Comparison of ENCODE assay signal across 6 cellular contexts in the genomic region with DNA sequence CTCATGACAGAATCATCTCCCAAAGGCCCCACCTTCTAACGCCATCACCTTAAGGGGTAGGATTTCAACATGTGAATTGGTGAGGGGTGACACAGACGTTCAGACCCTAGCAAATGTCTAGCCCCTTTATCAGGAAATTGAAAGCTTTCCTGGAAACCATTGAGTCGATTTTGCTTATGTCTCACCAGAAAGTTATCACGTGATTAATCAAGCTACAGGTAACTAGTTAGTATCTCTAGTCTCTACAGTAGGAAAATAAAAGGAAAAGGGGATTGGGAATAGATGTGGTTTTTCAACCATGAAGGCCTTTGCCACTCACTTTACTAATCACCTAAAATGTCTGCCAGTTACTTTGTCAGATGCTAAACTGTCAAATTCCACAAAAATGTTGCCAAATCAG.
"Had no signal": no experiment of that assay in that cellular context is flagged by ENCODE, and none has a peak within 500 bp of the region (broad histone marks: within the 10 kb centered on the region; RNA-seq: fewer than 3 reads in every experiment).

No MANE protein-coding gene starts in this region.

- DNase-seq: GOT3, H9, HCEC 1CT, KG1 had no signal

- FAIRE-seq: H54, HTR-8/SVneo had no signal
